ENCODE assay signal across 23 cellular contexts in genomic region chr3:39755100-39755499, GRCh38. TPM values are rescaled to one million over a fixed set of nuclear protein-coding genes. Genes with fewer than 3 reads are reported as not detected.
"Had no signal": no experiment of that assay in that cellular context is flagged by ENCODE, and none has a peak within 500 bp of the region (broad histone marks: within the 10 kb centered on the region; RNA-seq: fewer than 3 reads in every experiment).

No MANE protein-coding gene starts in this region.

- H3K27ac ChIP-seq: ascending aorta, breast epithelium, foreskin keratinocyte, skin epidermis, tibial nerve, uterus had no signal

- H3K4me3 ChIP-seq: ascending aorta, breast epithelium, skin epidermis, tibial nerve, uterus had no signal

- ATAC-seq: activated CD4-positive, CD25-positive, alpha-beta regulatory T cell treated with anti-CD3 and anti-CD28 coated beads, Interleukin-2, amount 50 U/mL, for 24 hours; activated naive CD8-positive, alpha-beta T cell treated with anti-CD3 and anti-CD28 coated beads, Interleukin-2, amount 50 U/mL, for 24 hours; activated T-helper 17 cell treated with anti-CD3 and anti-CD28 coated beads, Interleukin-2, amount 50 U/mL, for 72 hours; foreskin keratinocyte; left ventricle myocardium superior; natural killer cell; right cardiac atrium had no signal

- H3K27me3 ChIP-seq: ascending aorta, breast epithelium, foreskin keratinocyte, tibial nerve, uterus had no signal

- H3K4me1 ChIP-seq: ascending aorta, breast epithelium, foreskin keratinocyte, tibial nerve, uterus had no signal

- DNase-seq: activated CD4-positive, alpha-beta T cell treated with anti-CD3 and anti-CD28 coated beads, Interleukin-2, amount 50 U/mL, for 4 hours; activated naive CD4-positive, alpha-beta T cell treated with anti-CD3 and anti-CD28 coated beads for 36 hours; activated naive CD8-positive, alpha-beta T cell treated with anti-CD3 and anti-CD28 coated beads, Interleukin-2, amount 50 U/mL, for 24 hours; activated T-cell treated with anti-CD3 and anti-CD28 coated beads for 4 hours; cerebellar nuclear complex; effector memory CD4-positive, alpha-beta T cell; foreskin keratinocyte; kidney glomerular epithelial cell; left ventricle myocardium superior; mesendoderm; natural killer cell; right cardiac atrium; stimulated activated CD4-positive, alpha-beta T cell treated with anti-CD3 and anti-CD28 coated beads, Interleukin-15, amount 100 ng/mL, for 24 hours; stimulated activated CD4-positive, alpha-beta T cell treated with anti-CD3 and anti-CD28 coated beads, Interleukin-4, amount 100 ng/mL, for 1 hour; stimulated activated naive CD4-positive, alpha-beta T cell treated with Interleukin-2 at 50 U/mL for 16 hours; substantia nigra; uterus had no signal

- H3K36me3 ChIP-seq: ascending aorta, breast epithelium, tibial nerve, uterus had no signal

- H3K9me3 ChIP-seq: ascending aorta, breast epithelium, tibial nerve, uterus had no signal

RNA-seq across cellular contexts. Expression of gene MYRIP, which starts 54.3 kb away (rescaled TPM):
- total RNA-seq: activated naive CD4-positive, alpha-beta T cell treated with anti-CD3 and anti-CD28 coated beads for 36 hours; activated T-helper 17 cell treated with anti-CD3 and anti-CD28 coated beads, Interleukin-2, amount 50 U/mL, for 72 hours; foreskin keratinocyte; natural killer cell had no signal
